14 cellular contexts compared by ENCODE assay signal in genomic region chr4:53920116-53920515, GRCh38.
DNase-seq lines count a peak whose midpoint lies in the region; ATAC-seq and TF ChIP-seq lines count a peak whose summit lies in the region.
"Had no signal": no experiment of that assay in that cellular context is flagged by ENCODE, and none has a peak within 500 bp of the region (broad histone marks: within the 10 kb centered on the region; RNA-seq: fewer than 3 reads in every experiment).

No MANE protein-coding gene starts in this region.

- TF ChIP-seq POLR2A in sigmoid colon (IDR thresholded peaks at IDR 0.05) (no peak), lower leg skin (IDR thresholded peaks at IDR 0.05) (no peak)

- WGBS in sigmoid colon, 2 donors = 50 to 56% methylated on average over 4 of the region's 4 CpGs
- 24 to 37% methylated on average over 4 of the region's 4 CpGs for WGBS in lower leg skin, 2 donors

- peak; percentile 78 for ATAC-seq in WTC11
- ATAC-seq in GM18511 (IDR thresholded peaks at IDR 0.05; ENCODE audit: unreplicated experiment) = no peak
- ATAC-seq: left colon had no signal

- H3K4me1 ChIP-seq in sigmoid colon = no peaks in the 10 kb centered on the region
- peaks cover 31% of the 10 kb centered on the region for H3K4me1 ChIP-seq in PC-9 (replicated peaks; ENCODE audit: insufficient read depth)

- no peaks in the 10 kb centered on the region for H3K36me3 Mint-ChIP-seq in WTC11

- no peak overlapping the region for H2AFZ ChIP-seq in PC-9

- H3K36me3 ChIP-seq in sigmoid colon (no peaks in the 10 kb centered on the region), PC-9 (ENCODE audit: low read depth) (no peaks in the 10 kb centered on the region)
- H3K36me3 ChIP-seq: heart right ventricle, stomach had no signal

- intact Hi-C loops in sigmoid colon (cut with DNase I) = no loop called here
- intact Hi-C loops in lower leg skin (cut with DNase I; ENCODE audit: low total_unique reads) = no loop called here
- intact Hi-C loops in PC-9 (cut with micrococcal nuclease; ENCODE audit: unreplicated experiment) = no loop called here

- peak; percentile 48 for DNase-seq in AG08395 (ENCODE audit: low spot score)
- DNase-seq in GDM1 (lab: John Stamatoyannopoulos, UW) = peak; percentile 57
- DNase-seq in WTC11 (ENCODE audit: low spot score) = peak; percentile 13
- DNase-seq in iris pigment epithelial cell (ENCODE audit: low read depth) = peak; percentile 25
- DNase-seq in sigmoid colon = no peak
- no peak for DNase-seq in lower leg skin (ENCODE audit: low spot score in 2 of 2)
- no peak for DNase-seq in PC-9
- DNase-seq: AML-193, DMS153, heart right ventricle, left colon, NCI-H1694 treated with DMSO at 0.1 percent for 48 hours, stomach had no signal

- H3F3A ChIP-seq in PC-9 (ENCODE audit: insufficient read depth, low read depth) = peaks cover 2% of the 10 kb centered on the region; the same call in 1 of the 2 replicates

- POLR2A ChIA-PET in WTC11 (lab: Charles Lee) = no interaction called here
- POLR2A ChIA-PET in PC-9 (lab: Charles Lee; ENCODE audit: unreplicated experiment) = interaction anchor here (0.7 kb wide), 1 partner anchor 275 kb away, joined by 3 read pairs; no protein-coding TSS in a partner anchor

- H3K27me3 Mint-ChIP-seq in WTC11 (ENCODE audit: low read depth) = peaks cover 4% of the 10 kb centered on the region

- H3K4me3 ChIP-seq in sigmoid colon = no peak overlapping the region
- H3K4me3 ChIP-seq in lower leg skin (ENCODE audit: low read depth, poor library complexity, severe bottlenecking) = no peak overlapping the region
- H3K4me3 ChIP-seq in PC-9 = no peak overlapping the region
- H3K4me3 ChIP-seq: heart right ventricle, stomach had no signal

- H3K9me3 ChIP-seq in sigmoid colon (no peaks in the 10 kb centered on the region), PC-9 (ENCODE audit: insufficient read depth, low read depth) (no peaks in the 10 kb centered on the region)
- H3K9me3 ChIP-seq: heart right ventricle, stomach had no signal

- no peak overlapping the region for H3K4me3 Mint-ChIP-seq in WTC11

- no peak for TF ChIP-seq EP300 in sigmoid colon (IDR thresholded peaks at IDR 0.05)

- CTCF ChIA-PET in WTC11 (lab: Charles Lee) = interaction anchor here (0.7 to 4.1 kb wide), 4 partner anchors 10 to 313 kb away, joined by 3 to 32 read pairs (median 4); no protein-coding TSS in a partner anchor
- CTCF ChIA-PET in PC-9 (lab: Charles Lee) = interaction anchor here (0.6 kb wide), 1 partner anchor 11 kb away, joined by 3 read pairs; no protein-coding TSS in a partner anchor

- BruUV-seq in PC-9 (replicated peaks; lab: Mats Ljungman, UMichigan) = no TSS peak

- no peaks in the 10 kb centered on the region for H3K79me2 ChIP-seq in PC-9 (ENCODE audit: low read depth)

- no peak overlapping the region for H3K4me2 ChIP-seq in PC-9

- H3K4me1 Mint-ChIP-seq in WTC11 = peaks cover 30% of the 10 kb centered on the region

- no peaks in the 10 kb centered on the region for H3K9me2 ChIP-seq in PC-9 (ENCODE audit: insufficient read depth)

- peaks cover 3% of the 10 kb centered on the region; the same call in 1 of the 2 replicates for H3K9me3 Mint-ChIP-seq in WTC11

- no peaks in the 10 kb centered on the region for H4K20me1 ChIP-seq in PC-9 (ENCODE audit: insufficient read depth)

- no peak for TF ChIP-seq CTCF in WTC11 (IDR thresholded peaks at IDR 0.05)
- no peak for TF ChIP-seq CTCF in sigmoid colon (IDR thresholded peaks at IDR 0.05)
- TF ChIP-seq CTCF in lower leg skin (IDR thresholded peaks at IDR 0.05) = no peak
- no peak for TF ChIP-seq CTCF in PC-9 (conservative IDR thresholded peaks at IDR 0.05)

- peak overlapping the region in 1 of 4 donors; percentile 0 for H3K27ac ChIP-seq in sigmoid colon
- H3K27ac ChIP-seq in PC-9 = no peak overlapping the region
- H3K27ac ChIP-seq: stomach had no signal

- H3K27me3 ChIP-seq in sigmoid colon (peaks cover 0 to 8% (median 0%) of the 10 kb centered on the region in 3 donors), PC-9 (ENCODE audit: insufficient read depth, low read depth) (no peaks in the 10 kb centered on the region)

- no peak overlapping the region for H3K27ac Mint-ChIP-seq in WTC11

TF ChIP-seq in WTC11, 78 proteins besides CTCF, POLR2A, EP300 and RAD21:
- TF ChIP-seq EMX1 (CRISPR knock-in tag; IDR thresholded peaks at IDR 0.05) (no peak), ELF4 (CRISPR knock-in tag; IDR thresholded peaks at IDR 0.05; ENCODE audit: low read depth) (no peak), ETV6 (CRISPR knock-in tag; IDR thresholded peaks at IDR 0.05) (no peak), RELA (CRISPR knock-in tag; IDR thresholded peaks at IDR 0.05; ENCODE audit: borderline replicate concordance) (no peak), RORB (CRISPR knock-in tag; IDR thresholded peaks at IDR 0.05) (no peak), ZNF121 (CRISPR knock-in tag; IDR thresholded peaks at IDR 0.05) (no peak), SMAD3 (CRISPR knock-in tag; IDR thresholded peaks at IDR 0.05; ENCODE audit: borderline replicate concordance) (no peak)

Comparison
In these comparisons a context has a peak if more than half of its experiments do, and no peak if none do; other contexts are left out.
1. DNase-seq: peak in AG08395 (single experiment), GDM1 (single experiment), WTC11 (single experiment) and iris pigment epithelial cell (single experiment); none in sigmoid colon (single experiment), lower leg skin (0 of 2) and PC-9 (0 of 2).